1 cellular context compared by ENCODE assay signal in the genomic region with DNA sequence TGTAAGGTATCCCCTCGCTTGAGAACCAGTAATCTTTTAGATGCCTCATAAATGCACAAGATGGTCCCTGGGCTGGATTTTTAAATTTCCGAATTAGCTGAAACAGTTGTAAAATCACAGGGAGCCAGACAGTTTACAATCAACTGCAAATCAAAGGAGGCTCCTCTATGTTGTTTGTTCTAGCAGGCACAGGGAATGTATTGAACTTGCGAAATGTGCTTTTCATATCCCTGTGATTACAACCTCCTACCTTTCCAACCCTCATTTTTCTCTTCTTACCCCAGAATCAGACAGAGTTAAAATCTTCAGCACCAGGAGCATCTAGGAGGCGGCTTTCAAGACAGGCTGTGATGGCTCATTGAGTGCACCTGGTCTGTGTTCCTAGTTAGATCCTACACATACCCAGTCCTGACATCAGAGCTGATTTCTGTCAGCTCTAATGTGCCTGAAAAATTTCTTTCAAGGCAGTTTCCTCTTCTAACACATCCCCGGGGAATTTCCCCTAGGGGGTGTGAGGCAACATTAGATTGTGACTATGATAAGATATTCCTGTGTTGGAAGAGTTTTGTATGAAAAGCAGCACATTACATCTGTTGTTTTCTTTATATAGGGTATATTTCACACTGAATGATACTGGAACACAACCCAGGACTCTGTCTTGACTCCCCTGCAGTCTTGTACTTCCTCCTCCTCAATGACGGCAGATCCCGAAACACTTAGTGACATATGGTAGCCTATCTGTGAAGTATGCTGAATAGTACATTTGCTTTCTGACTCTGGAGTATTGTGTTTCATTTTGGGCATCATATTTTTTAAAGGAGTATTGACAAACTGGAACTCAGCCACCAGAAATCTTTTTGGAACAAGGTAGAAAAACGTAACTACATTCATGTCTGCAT.
TF ChIP-seq lines count a peak whose summit lies in the region.

No MANE protein-coding gene starts in this region.

TF ChIP-seq in HCT116, 20 proteins besides CTCF, POLR2A, EP300 and RAD21:
- TF ChIP-seq, protein P1, sequence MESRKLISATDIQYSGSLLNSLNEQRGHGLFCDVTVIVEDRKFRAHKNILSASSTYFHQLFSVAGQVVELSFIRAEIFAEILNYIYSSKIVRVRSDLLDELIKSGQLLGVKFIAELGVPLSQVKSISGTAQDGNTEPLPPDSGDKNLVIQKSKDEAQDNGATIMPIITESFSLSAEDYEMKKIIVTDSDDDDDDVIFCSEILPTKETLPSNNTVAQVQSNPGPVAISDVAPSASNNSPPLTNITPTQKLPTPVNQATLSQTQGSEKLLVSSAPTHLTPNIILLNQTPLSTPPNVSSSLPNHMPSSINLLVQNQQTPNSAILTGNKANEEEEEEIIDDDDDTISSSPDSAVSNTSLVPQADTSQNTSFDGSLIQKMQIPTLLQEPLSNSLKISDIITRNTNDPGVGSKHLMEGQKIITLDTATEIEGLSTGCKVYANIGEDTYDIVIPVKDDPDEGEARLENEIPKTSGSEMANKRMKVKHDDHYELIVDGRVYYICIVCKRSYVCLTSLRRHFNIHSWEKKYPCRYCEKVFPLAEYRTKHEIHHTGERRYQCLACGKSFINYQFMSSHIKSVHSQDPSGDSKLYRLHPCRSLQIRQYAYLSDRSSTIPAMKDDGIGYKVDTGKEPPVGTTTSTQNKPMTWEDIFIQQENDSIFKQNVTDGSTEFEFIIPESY (IDR thresholded peaks at IDR 0.05; ENCODE audit: extremely low read depth, insufficient replicate concordance, low read length) = no peak
- TF ChIP-seq CEBPB (IDR thresholded peaks at IDR 0.05; ENCODE audit: low read depth) = no peak
- no peak for TF ChIP-seq SIN3A (IDR thresholded peaks at IDR 0.05; ENCODE audit: low read depth)
- no peak for TF ChIP-seq JUND (IDR thresholded peaks at IDR 0.05)
- TF ChIP-seq FOSL1 (IDR thresholded peaks at IDR 0.05; ENCODE audit: low read depth) = no peak
- TF ChIP-seq YY1 (IDR thresholded peaks at IDR 0.05; ENCODE audit: extremely low read depth, insufficient replicate concordance, low read depth, low read length) = no peak
- no peak for TF ChIP-seq SRF (IDR thresholded peaks at IDR 0.05; ENCODE audit: low read depth)
- TF ChIP-seq POLR2AphosphoS5 (IDR thresholded peaks at IDR 0.05; ENCODE audit: low read depth, low read length) = no peak
- TF ChIP-seq, protein P2, sequence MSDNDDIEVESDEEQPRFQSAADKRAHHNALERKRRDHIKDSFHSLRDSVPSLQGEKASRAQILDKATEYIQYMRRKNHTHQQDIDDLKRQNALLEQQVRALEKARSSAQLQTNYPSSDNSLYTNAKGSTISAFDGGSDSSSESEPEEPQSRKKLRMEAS (IDR thresholded peaks at IDR 0.05) = no peak
- no peak for TF ChIP-seq ZFX (IDR thresholded peaks at IDR 0.05)
- no peak for TF ChIP-seq SP1 (IDR thresholded peaks at IDR 0.05; ENCODE audit: low read depth)
- TF ChIP-seq, protein P3, sequence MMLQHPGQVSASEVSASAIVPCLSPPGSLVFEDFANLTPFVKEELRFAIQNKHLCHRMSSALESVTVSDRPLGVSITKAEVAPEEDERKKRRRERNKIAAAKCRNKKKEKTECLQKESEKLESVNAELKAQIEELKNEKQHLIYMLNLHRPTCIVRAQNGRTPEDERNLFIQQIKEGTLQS (IDR thresholded peaks at IDR 0.05) = no peak
- no peak for TF ChIP-seq ELF1 (IDR thresholded peaks at IDR 0.05; ENCODE audit: borderline replicate concordance, low read depth)
- no peak for TF ChIP-seq ZNF274 (IDR thresholded peaks at IDR 0.05; ENCODE audit: low read depth, low read length)
- TF ChIP-seq EZH2 (IDR thresholded peaks at IDR 0.05) = no peak
